Comparison of ENCODE assay signal across 8 cellular contexts in genomic region chr6:155314773-155315515, GRCh38.
DNase-seq lines count a peak whose midpoint lies in the region; TF ChIP-seq lines count a peak whose summit lies in the region.

No MANE protein-coding gene starts in this region.

- peaks cover 28% of the 10 kb centered on the region for H3K4me1 ChIP-seq in Loucy (ENCODE audit: insufficient read depth, low read length, poor library complexity, severe bottlenecking)
- no peaks in the 10 kb centered on the region for H3K4me1 ChIP-seq in iPS DF 6.9 (ENCODE audit: control insufficient read depth, insufficient read depth, low read length)

- H3K36me3 ChIP-seq in Loucy (ENCODE audit: insufficient read depth, low read length) (no peaks in the 10 kb centered on the region), iPS DF 6.9 (ENCODE audit: control insufficient read depth, insufficient read depth, low read length) (no peaks in the 10 kb centered on the region)

- no peak overlapping the region for H3K27ac ChIP-seq in iPS DF 6.9 (ENCODE audit: low read length)

- H3F3A ChIP-seq in Loucy (ENCODE audit: low read depth), result no peaks in the 10 kb centered on the region; the same call in 1 of the 2 replicates

- H3K79me2 ChIP-seq in Loucy (ENCODE audit: insufficient read depth, low read length), result peaks cover 20% of the 10 kb centered on the region

- peak overlapping the region; percentile 88 for H2AFZ ChIP-seq in Loucy (ENCODE audit: low read length)

- H3K4me3 ChIP-seq in GM12864 (ENCODE audit: low read depth, low read length) (peak overlapping the region; percentile 82), Loucy (ENCODE audit: low read length, poor library complexity, severe bottlenecking) (peak overlapping the region; percentile 77), astrocyte of the spinal cord (ENCODE audit: low read depth, low read length) (peak overlapping the region; percentile 95), iPS DF 6.9 (ENCODE audit: low read length) (peak overlapping the region; percentile 41; the same call in 1 of the 2 replicates)

- WGBS in iPS DF 6.9 (ENCODE audit: insufficient coverage, insufficient read length), result no CpG with 5 or more reads among the region's 20 CpGs

- no peaks in the 10 kb centered on the region for H4K20me1 ChIP-seq in Loucy (ENCODE audit: insufficient read depth, low read length, poor library complexity, severe bottlenecking)

- peak overlapping the region; percentile 73 for H3K4me2 ChIP-seq in Loucy (ENCODE audit: low read depth, low read length, poor library complexity, severe bottlenecking)

- H3K9me2 ChIP-seq in Loucy (replicated peaks; ENCODE audit: low read depth, low read length), result no peaks in the 10 kb centered on the region

- DNase-seq in GM12864 (ENCODE audit: low read depth) (peak; percentile 71), HCEC 1CT (peak; percentile 91), SIG-M5 (lab: John Stamatoyannopoulos, UW) (peak; percentile 50), astrocyte of the spinal cord (ENCODE audit: low read depth, low spot score) (no peak), iPS DF 6.9 (ENCODE audit: low read depth, low spot score) (no peak), smooth muscle cell of the brain vasculature (ENCODE audit: low read depth, low spot score) (peak; percentile 46), globus pallidus (ENCODE audit: low spot score) (no peak)

- no peaks in the 10 kb centered on the region for H3K27me3 ChIP-seq in Loucy (ENCODE audit: insufficient read depth, low read length, poor library complexity, severe bottlenecking)
- no peaks in the 10 kb centered on the region for H3K27me3 ChIP-seq in iPS DF 6.9 (ENCODE audit: control insufficient read depth, insufficient read depth, low read length)

- H3K9ac ChIP-seq in Loucy (ENCODE audit: low read depth, low read length, poor library complexity, severe bottlenecking), result peak overlapping the region; percentile 72

- no peak for TF ChIP-seq CTCF in GM12864 (IDR thresholded peaks at IDR 0.05; ENCODE audit: low read depth, low read length, missing control alignments)
- TF ChIP-seq CTCF in Loucy (conservative IDR thresholded peaks at IDR 0.05; ENCODE audit: low read length), result no peak
- TF ChIP-seq CTCF in astrocyte of the spinal cord (IDR thresholded peaks at IDR 0.05; ENCODE audit: low read depth, low read length), result no peak

- H3K9me3 ChIP-seq in Loucy (ENCODE audit: insufficient read depth, low read depth, low read length) (0 out of 2 replicates have a peak, but pooled peaks cover 3% of the 10 kb centered on the region), iPS DF 6.9 (ENCODE audit: control insufficient read depth, insufficient read depth, low read length) (no peaks in the 10 kb centered on the region)

- in situ Hi-C loops in astrocyte of the spinal cord (cut with HindIII; ENCODE audit: low sequenced_read_pairs), result no loop called here

Comparison
In these comparisons a context has a peak if more than half of its experiments do, and no peak if none do; other contexts are left out.
1. DNase-seq: peak in GM12864 (single experiment), HCEC 1CT (single experiment), SIG-M5 (single experiment) and smooth muscle cell of the brain vasculature (single experiment); none in astrocyte of the spinal cord (single experiment), iPS DF 6.9 (single experiment) and globus pallidus (single experiment).
2. H3K4me3 ChIP-seq: peak in every context shown above with its lines; median percentile 95 in astrocyte of the spinal cord; 82 in GM12864; 77 in Loucy; 41 in iPS DF 6.9.